In genomic region chr16:20900299-20901067, GRCh38 we compare ENCODE assay signal across 8 cellular contexts. TPM values are rescaled to one million over a fixed set of nuclear protein-coding genes. Genes with fewer than 3 reads are reported as not detected.
DNase-seq lines count a peak whose midpoint lies in the region; ATAC-seq and TF ChIP-seq lines count a peak whose summit lies in the region.

DCUN1D3 (minus strand) TSS chr16:20900358; CDS start chr16:20862538, 37,820 bp downstream.
LYRM1 (plus strand) TSS chr16:20900771; CDS start chr16:20915556, 14,785 bp downstream.

- intact Hi-C loops in heart left ventricle (cut with DNase I), result loop anchor here in 9 of 10 donors (1.0 to 5.0 kb wide), 6 partner anchors 33 to 402 kb away; partner anchors contain the start of genes ERI2 (in 1 of the 9) and REXO5 (in 1 of the 9)

- H3K27me3 Mint-ChIP-seq in T-cell, result no peaks in the 10 kb centered on the region
- no peaks in the 10 kb centered on the region for H3K27me3 Mint-ChIP-seq in type B pancreatic cell

- no peaks in the 10 kb centered on the region for H3K9me3 ChIP-seq in heart left ventricle

- H3K4me3 Mint-ChIP-seq in T-cell (peak within 1 kb of the TSS; percentile 87 to 96 (median 90)), type B pancreatic cell (peak within 1 kb of the TSS; percentile 94)

- WGBS in adipose tissue, 3 donors, result 0 to 1% (median 0%) methylated on average over 44 to 62 of the region's 62 CpGs
- 0 to 1% (median 0%) methylated on average over 44 to 62 of the region's 62 CpGs for WGBS in heart left ventricle, 4 donors

- CTCF ChIA-PET in T-cell (lab: Charles Lee), result interaction anchor here (0.5 to 2.7 kb wide), 8 partner anchors 9 to 276 kb away, joined by 3 to 17 read pairs (median 4); no protein-coding TSS in a partner anchor

- DNase-seq in GM12864 (ENCODE audit: low read depth), result peak; percentile 92
- peak; percentile 82 for DNase-seq in NCI-H1436 treated with DMSO at 0.1 percent for 48 hours (lab: John Stamatoyannopoulos, UW)
- DNase-seq in T-cell, result peak; percentile 60 to 84 (median 71)
- DNase-seq in heart left ventricle, result peak; percentile 96 to 98 (median 97)
- peak; percentile 98 for DNase-seq in pons (ENCODE audit: low spot score)
- peak; percentile 94 for DNase-seq in type B pancreatic cell (ENCODE audit: extremely low spot score, unreplicated experiment)

- peaks cover 7% of the 10 kb centered on the region for H3K36me3 Mint-ChIP-seq in T-cell
- H3K36me3 Mint-ChIP-seq in type B pancreatic cell, result peaks cover 19% of the 10 kb centered on the region

- peaks cover 17 to 70% (median 55%) of the 10 kb centered on the region in 12 donors for H3K4me1 ChIP-seq in heart left ventricle

- H3K27me3 ChIP-seq in heart left ventricle, result no peaks in the 10 kb centered on the region

- peak within 1 kb of the TSS; percentile 90 to 92 for H3K27ac Mint-ChIP-seq in T-cell
- H3K27ac Mint-ChIP-seq in type B pancreatic cell, result peak within 1 kb of the TSS; percentile 99

- TF ChIP-seq CTCF in GM12864 (IDR thresholded peaks at IDR 0.05; ENCODE audit: low read depth, low read length, missing control alignments) (no peak), heart left ventricle (IDR thresholded peaks at IDR 0.05) (no peak), type B pancreatic cell (conservative IDR thresholded peaks at IDR 0.05) (no peak)

- H3K27ac ChIP-seq in adipose tissue (ENCODE audit: low read depth, low read length) (peak within 1 kb of the TSS; percentile 80), heart left ventricle (peak within 1 kb of the TSS; percentile 95 to 99 (median 97))

- H3K4me3 ChIP-seq in GM12864 (ENCODE audit: low read depth, low read length) (peak within 1 kb of the TSS; percentile 81), heart left ventricle (peak within 1 kb of the TSS; percentile 68 to 93 (median 80))

- H3K4me1 Mint-ChIP-seq in T-cell (peaks cover 69 to 77% (median 74%) of the 10 kb centered on the region in 3 donors), type B pancreatic cell (ENCODE audit: unreplicated experiment) (peaks cover 54% of the 10 kb centered on the region)

- peaks cover 0 to 24% (median 12%) of the 10 kb centered on the region in 9 donors for H3K36me3 ChIP-seq in heart left ventricle

- H3K9me3 Mint-ChIP-seq in T-cell, result no peaks in the 10 kb centered on the region
- no peaks in the 10 kb centered on the region for H3K9me3 Mint-ChIP-seq in type B pancreatic cell

- TF ChIP-seq POLR2A in heart left ventricle (IDR thresholded peaks at IDR 0.05), result peak in 1 of 2 donors; percentile 93

- peak; percentile 76 for ATAC-seq in HG02763 (IDR thresholded peaks at IDR 0.05; ENCODE audit: unreplicated experiment)
- ATAC-seq in T-cell (replicated peaks in 1 of 4), result peak; percentile 76 to 86 (median 79)
- peak; percentile 92 to 96 (median 93) for ATAC-seq in heart left ventricle

- POLR2A ChIA-PET in T-cell (lab: Charles Lee), result interaction anchor here in 1 of 2 donors (1.6 kb wide), 1 partner anchor 25 kb away, joined by 7 read pairs; no protein-coding TSS in a partner anchor

RNA-seq across cellular contexts. Expression of gene DCUN1D3, which starts in this region (rescaled TPM):
- total RNA-seq in T-cell (1 to 10 TPM; 3.3 to 7.5 (median 5.7) TPM), heart left ventricle (10 to 100 TPM in 7 of 9 donors, 1 to 10 TPM in 2; 8.3 to 21.4 (median 11.0) TPM), type B pancreatic cell (ENCODE audit: low replicate concordance) (12.9 and 13.5 TPM in 2 replicates)
- polyA plus RNA-seq in adipose tissue (10 to 100 TPM in 2 of 3 donors, 1 to 10 TPM in 1; 2.0 to 18.3 (median 18.3) TPM), heart left ventricle (10 to 100 TPM in 1 of 2 donors, 1 to 10 TPM in 1; 2.6 to 13.4 TPM)

RNA-seq across cellular contexts. Expression of gene LYRM1, which starts in this region (rescaled TPM):
- total RNA-seq in T-cell (10 to 100 TPM; 16.2 to 23.6 (median 19.6) TPM), heart left ventricle (100 to 1,000 TPM in 2 of 9 donors, 10 to 100 TPM in 7; 40.2 to 124 (median 54.6) TPM), type B pancreatic cell (ENCODE audit: low replicate concordance) (30.6 and 31.7 TPM in 2 replicates)
- polyA plus RNA-seq in adipose tissue (10 to 100 TPM; 26.9 to 76.0 (median 61.2) TPM), heart left ventricle (10 to 100 TPM; 65.5 to 73.0 TPM)

Comparison
In these comparisons a context has a peak if more than half of its experiments do, and no peak if none do; other contexts are left out.
1. Peak in every context shown above with its lines: DNase-seq, ATAC-seq, H3K4me3 ChIP-seq and H3K27ac ChIP-seq.